In the genomic region with DNA sequence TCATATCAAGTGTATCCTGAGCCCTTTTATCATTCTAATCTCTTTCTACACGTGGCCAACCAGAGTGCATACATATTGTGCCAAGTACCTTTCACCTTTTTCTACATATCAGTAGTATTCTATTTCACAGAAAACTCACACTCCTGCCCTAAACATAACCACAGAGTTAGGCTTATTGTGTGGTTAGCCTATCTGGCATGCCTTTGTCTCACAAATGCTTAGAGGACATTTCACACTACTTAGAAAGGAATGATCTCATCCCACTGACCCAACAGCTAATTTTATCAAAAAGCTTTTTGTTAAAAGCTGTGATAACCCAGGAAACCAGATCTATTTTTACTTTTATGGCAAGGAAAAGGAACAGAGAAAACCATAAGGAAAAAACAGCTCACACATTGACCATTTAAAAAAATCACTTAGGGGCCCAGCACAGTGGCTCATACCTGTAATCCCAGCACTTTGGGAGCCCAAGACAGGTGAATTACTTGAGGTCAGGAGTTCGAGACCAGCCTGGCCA, we compare ENCODE assay signal across 1 cellular context.
TF ChIP-seq lines count a peak whose summit lies in the region.

No MANE protein-coding gene starts in this region.

TF ChIP-seq in GM12878, 131 proteins besides CTCF, POLR2A, EP300 and RAD21 (continued from another document):
- TF ChIP-seq, protein P1, sequence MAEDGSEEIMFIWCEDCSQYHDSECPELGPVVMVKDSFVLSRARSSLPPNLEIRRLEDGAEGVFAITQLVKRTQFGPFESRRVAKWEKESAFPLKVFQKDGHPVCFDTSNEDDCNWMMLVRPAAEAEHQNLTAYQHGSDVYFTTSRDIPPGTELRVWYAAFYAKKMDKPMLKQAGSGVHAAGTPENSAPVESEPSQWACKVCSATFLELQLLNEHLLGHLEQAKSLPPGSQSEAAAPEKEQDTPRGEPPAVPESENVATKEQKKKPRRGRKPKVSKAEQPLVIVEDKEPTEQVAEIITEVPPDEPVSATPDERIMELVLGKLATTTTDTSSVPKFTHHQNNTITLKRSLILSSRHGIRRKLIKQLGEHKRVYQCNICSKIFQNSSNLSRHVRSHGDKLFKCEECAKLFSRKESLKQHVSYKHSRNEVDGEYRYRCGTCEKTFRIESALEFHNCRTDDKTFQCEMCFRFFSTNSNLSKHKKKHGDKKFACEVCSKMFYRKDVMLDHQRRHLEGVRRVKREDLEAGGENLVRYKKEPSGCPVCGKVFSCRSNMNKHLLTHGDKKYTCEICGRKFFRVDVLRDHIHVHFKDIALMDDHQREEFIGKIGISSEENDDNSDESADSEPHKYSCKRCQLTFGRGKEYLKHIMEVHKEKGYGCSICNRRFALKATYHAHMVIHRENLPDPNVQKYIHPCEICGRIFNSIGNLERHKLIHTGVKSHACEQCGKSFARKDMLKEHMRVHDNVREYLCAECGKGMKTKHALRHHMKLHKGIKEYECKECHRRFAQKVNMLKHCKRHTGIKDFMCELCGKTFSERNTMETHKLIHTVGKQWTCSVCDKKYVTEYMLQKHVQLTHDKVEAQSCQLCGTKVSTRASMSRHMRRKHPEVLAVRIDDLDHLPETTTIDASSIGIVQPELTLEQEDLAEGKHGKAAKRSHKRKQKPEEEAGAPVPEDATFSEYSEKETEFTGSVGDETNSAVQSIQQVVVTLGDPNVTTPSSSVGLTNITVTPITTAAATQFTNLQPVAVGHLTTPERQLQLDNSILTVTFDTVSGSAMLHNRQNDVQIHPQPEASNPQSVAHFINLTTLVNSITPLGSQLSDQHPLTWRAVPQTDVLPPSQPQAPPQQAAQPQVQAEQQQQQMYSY (CRISPR knock-in tag; IDR thresholded peaks at IDR 0.05): no peak
- TF ChIP-seq, protein P2, sequence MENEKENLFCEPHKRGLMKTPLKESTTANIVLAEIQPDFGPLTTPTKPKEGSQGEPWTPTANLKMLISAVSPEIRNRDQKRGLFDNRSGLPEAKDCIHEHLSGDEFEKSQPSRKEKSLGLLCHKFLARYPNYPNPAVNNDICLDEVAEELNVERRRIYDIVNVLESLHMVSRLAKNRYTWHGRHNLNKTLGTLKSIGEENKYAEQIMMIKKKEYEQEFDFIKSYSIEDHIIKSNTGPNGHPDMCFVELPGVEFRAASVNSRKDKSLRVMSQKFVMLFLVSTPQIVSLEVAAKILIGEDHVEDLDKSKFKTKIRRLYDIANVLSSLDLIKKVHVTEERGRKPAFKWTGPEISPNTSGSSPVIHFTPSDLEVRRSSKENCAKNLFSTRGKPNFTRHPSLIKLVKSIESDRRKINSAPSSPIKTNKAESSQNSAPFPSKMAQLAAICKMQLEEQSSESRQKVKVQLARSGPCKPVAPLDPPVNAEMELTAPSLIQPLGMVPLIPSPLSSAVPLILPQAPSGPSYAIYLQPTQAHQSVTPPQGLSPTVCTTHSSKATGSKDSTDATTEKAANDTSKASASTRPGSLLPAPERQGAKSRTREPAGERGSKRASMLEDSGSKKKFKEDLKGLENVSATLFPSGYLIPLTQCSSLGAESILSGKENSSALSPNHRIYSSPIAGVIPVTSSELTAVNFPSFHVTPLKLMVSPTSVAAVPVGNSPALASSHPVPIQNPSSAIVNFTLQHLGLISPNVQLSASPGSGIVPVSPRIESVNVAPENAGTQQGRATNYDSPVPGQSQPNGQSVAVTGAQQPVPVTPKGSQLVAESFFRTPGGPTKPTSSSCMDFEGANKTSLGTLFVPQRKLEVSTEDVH (IDR thresholded peaks at IDR 0.05; ENCODE audit: low read depth, partially characterized antibody): no peak
- TF ChIP-seq MTA2 (IDR thresholded peaks at IDR 0.05; ENCODE audit: low read depth) (peak; percentile 77; the same call in 1 of the 2 replicates), MTA3 (IDR thresholded peaks at IDR 0.05; ENCODE audit: borderline replicate concordance, low read length) (no peak), NBN (IDR thresholded peaks at IDR 0.05) (peak; percentile 63), HDAC2 (IDR thresholded peaks at IDR 0.05) (no peak), RBBP5 (conservative IDR thresholded peaks at IDR 0.05) (no peak), RFX5 (IDR thresholded peaks at IDR 0.05; ENCODE audit: low read depth, low read length) (no peak)
- TF ChIP-seq, protein P3, sequence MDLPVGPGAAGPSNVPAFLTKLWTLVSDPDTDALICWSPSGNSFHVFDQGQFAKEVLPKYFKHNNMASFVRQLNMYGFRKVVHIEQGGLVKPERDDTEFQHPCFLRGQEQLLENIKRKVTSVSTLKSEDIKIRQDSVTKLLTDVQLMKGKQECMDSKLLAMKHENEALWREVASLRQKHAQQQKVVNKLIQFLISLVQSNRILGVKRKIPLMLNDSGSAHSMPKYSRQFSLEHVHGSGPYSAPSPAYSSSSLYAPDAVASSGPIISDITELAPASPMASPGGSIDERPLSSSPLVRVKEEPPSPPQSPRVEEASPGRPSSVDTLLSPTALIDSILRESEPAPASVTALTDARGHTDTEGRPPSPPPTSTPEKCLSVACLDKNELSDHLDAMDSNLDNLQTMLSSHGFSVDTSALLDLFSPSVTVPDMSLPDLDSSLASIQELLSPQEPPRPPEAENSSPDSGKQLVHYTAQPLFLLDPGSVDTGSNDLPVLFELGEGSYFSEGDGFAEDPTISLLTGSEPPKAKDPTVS (IDR thresholded peaks at IDR 0.05; ENCODE audit: low read depth, low read length): no peak
